ENCODE assay signal across 1 cellular context in genomic region chr17:19648475-19649406, GRCh38.
TF ChIP-seq lines count a peak whose summit lies in the region.

TSS of gene ALDH3A2 (plus strand) at chr17:19648751. CDS start at chr17:19648972, 221 bp downstream.

TF ChIP-seq in H1, 55 proteins besides CTCF, POLR2A, EP300 and RAD21:
- TF ChIP-seq SP1 (IDR thresholded peaks at IDR 0.05; ENCODE audit: low read depth, low read length) (0 out of 2 replicates have a peak, but pooled peaks have one; percentile 18), KDM4A (IDR thresholded peaks at IDR 0.05; ENCODE audit: low read depth, low read length, severe bottlenecking) (peak; percentile 96), KDM1A (IDR thresholded peaks at IDR 0.05; ENCODE audit: borderline replicate concordance, low read length) (no peak), ZNF274 (IDR thresholded peaks at IDR 0.05; ENCODE audit: borderline replicate concordance, extremely low read depth, low read length) (no peak), NRF1 (IDR thresholded peaks at IDR 0.05; ENCODE audit: low read depth, low read length) (no peak), TBP (IDR thresholded peaks at IDR 0.05; ENCODE audit: low read depth, low read length) (peak; percentile 59; the same call in 1 of the 2 replicates), BACH1 (IDR thresholded peaks at IDR 0.05; ENCODE audit: low read length) (peak; percentile 56; the same call in 1 of the 2 replicates), KDM5A (IDR thresholded peaks at IDR 0.05; ENCODE audit: low read length) (no peak), TEAD4 (IDR thresholded peaks at IDR 0.05; ENCODE audit: low read depth, low read length) (no peak), TAF1 (IDR thresholded peaks at IDR 0.05; ENCODE audit: low read depth, low read length) (peak; percentile 59; the same call in 1 of the 2 replicates), ATF3 (IDR thresholded peaks at IDR 0.05; ENCODE audit: insufficient read depth, low read depth, low read length) (peak; percentile 85), SRF (IDR thresholded peaks at IDR 0.05; ENCODE audit: low read depth, low read length) (no peak), RFX5 (IDR thresholded peaks at IDR 0.05; ENCODE audit: borderline replicate concordance, low read depth, low read length) (no peak), HDAC2 (IDR thresholded peaks at IDR 0.05; ENCODE audit: borderline replicate concordance in 1 of 2, low read depth in 2 of 2, low read length in 2 of 2) (no peak; a peak in 2 of 4 replicates), RNF2 (IDR thresholded peaks at IDR 0.05; ENCODE audit: borderline replicate concordance, low read depth, low read length, missing control alignments, poor library complexity, severe bottlenecking) (no peak), CREB1 (IDR thresholded peaks at IDR 0.05) (no peak; the same call in 1 of the 2 replicates), TAF7 (optimal IDR thresholded peaks at IDR 0.05; ENCODE audit: borderline replicate concordance, low read depth, low read length) (peak; percentile 67), E2F6 (IDR thresholded peaks at IDR 0.05) (peak; percentile 95), CEBPB (IDR thresholded peaks at IDR 0.05; ENCODE audit: low read depth, low read length) (no peak), YY1 (IDR thresholded peaks at IDR 0.05; ENCODE audit: low read depth, low read length) (peak; percentile 74; the same call in 1 of the 2 replicates), SAP30 (IDR thresholded peaks at IDR 0.05; ENCODE audit: insufficient read depth, insufficient replicate concordance, low read length) (no peak), BRCA1 (IDR thresholded peaks at IDR 0.05; ENCODE audit: low read depth, low read length) (no peak), SIRT6 (IDR thresholded peaks at IDR 0.05; ENCODE audit: low read length) (no peak), JUND (IDR thresholded peaks at IDR 0.05; ENCODE audit: low read length) (no peak), NANOG (IDR thresholded peaks at IDR 0.05; ENCODE audit: insufficient read depth, low read depth, low read length, poor library complexity, severe bottlenecking) (no peak), USF2 (IDR thresholded peaks at IDR 0.05; ENCODE audit: low read length) (peak; percentile 94), POLR2AphosphoS5 (IDR thresholded peaks at IDR 0.05; ENCODE audit: low read depth, low read length) (peak; percentile 64), SP2 (IDR thresholded peaks at IDR 0.05; ENCODE audit: low read length) (no peak), SIX5 (IDR thresholded peaks at IDR 0.05; ENCODE audit: low read depth, low read length) (no peak), ATF2 (IDR thresholded peaks at IDR 0.05; ENCODE audit: low read length) (no peak), ASH2L (IDR thresholded peaks at IDR 0.05; ENCODE audit: low read length) (peak; percentile 46), FOSL1 (IDR thresholded peaks at IDR 0.05; ENCODE audit: insufficient read depth, low read depth, low read length) (no peak), GABPA (IDR thresholded peaks at IDR 0.05; ENCODE audit: borderline replicate concordance, insufficient read depth, low read length) (peak; percentile 38; the same call in 1 of the 2 replicates), MAFK (IDR thresholded peaks at IDR 0.05; ENCODE audit: low read depth, low read length) (no peak), EGR1 (IDR thresholded peaks at IDR 0.05; ENCODE audit: borderline replicate concordance, low read depth, low read length) (peak; percentile 89), HDAC6 (IDR thresholded peaks at IDR 0.05; ENCODE audit: low read depth, low read length) (no peak), CHD1 (IDR thresholded peaks at IDR 0.05; ENCODE audit: low read depth, low read length) (no peak), GTF2F1 (IDR thresholded peaks at IDR 0.05; ENCODE audit: borderline replicate concordance, low read depth, low read length) (no peak), RBBP5 (IDR thresholded peaks at IDR 0.05; ENCODE audit: borderline replicate concordance, low read depth, low read length) (0 out of 2 replicates have a peak, but pooled peaks have one; percentile 16), EZH2 (IDR thresholded peaks at IDR 0.05; ENCODE audit: low read depth, low read length, severe bottlenecking) (no peak), BCL11A (IDR thresholded peaks at IDR 0.05; ENCODE audit: low read depth in 2 of 2, low read length in 2 of 2) (no peak), RXRA (IDR thresholded peaks at IDR 0.05; ENCODE audit: insufficient read depth, low read depth, low read length) (no peak), SUZ12 (IDR thresholded peaks at IDR 0.05; ENCODE audit: low read length) (peak; percentile 16; the same call in 1 of the 2 replicates), POU5F1 (IDR thresholded peaks at IDR 0.05; ENCODE audit: low read depth, low read length) (no peak), JUN (IDR thresholded peaks at IDR 0.05; ENCODE audit: low read depth, low read length) (no peak), MAX (IDR thresholded peaks at IDR 0.05) (peak; percentile 86), CBX5 (IDR thresholded peaks at IDR 0.05; ENCODE audit: low read depth, low read length) (no peak), CHD7 (IDR thresholded peaks at IDR 0.05; ENCODE audit: insufficient replicate concordance, low read length) (no peak), TCF12 (IDR thresholded peaks at IDR 0.05; ENCODE audit: low read depth, low read length) (no peak), SP4 (IDR thresholded peaks at IDR 0.05; ENCODE audit: low read length) (no peak), CHD2 (IDR thresholded peaks at IDR 0.05; ENCODE audit: low read length) (no peak), PHF8 (conservative IDR thresholded peaks at IDR 0.05; ENCODE audit: low read depth, low read length) (peak; percentile 59; the same call in 1 of the 2 replicates), CTBP2 (IDR thresholded peaks at IDR 0.05; ENCODE audit: borderline replicate concordance, insufficient read depth, insufficient read length, low read length) (no peak), SIN3A (conservative IDR thresholded peaks at IDR 0.05 in 1 of 2, IDR thresholded peaks at IDR 0.05 in 1 of 2; ENCODE audit: low read depth in 1 of 2, low read length in 2 of 2) (peak; percentile 19 to 83; a peak in 2 of 4 replicates), CBX8 (IDR thresholded peaks at IDR 0.05; ENCODE audit: borderline replicate concordance, low read depth, low read length) (no peak)
TF ChIP-seq in H1: peak in this region for 19.
